10 cellular contexts compared by ENCODE assay signal in genomic region chr5:76326559-76327351, GRCh38.
A peak's percentile ranks its signal among the peaks of the same experiment; 100 is the strongest.
DNase-seq lines count a peak whose midpoint lies in the region; ATAC-seq and TF ChIP-seq lines count a peak whose summit lies in the region.
"Had no signal": no experiment of that assay in that cellular context is flagged by ENCODE, and none has a peak within 500 bp of the region (broad histone marks: within the 10 kb centered on the region; RNA-seq: fewer than 3 reads in every experiment).

No MANE protein-coding gene starts in this region.

- POLR2A ChIA-PET in A673 (lab: Charles Lee; ENCODE audit: low non-redundant PET): interaction anchor here (0.6 to 0.7 kb wide), 3 partner anchors 23 to 262 kb away, joined by 7 to 14 read pairs (median 9); no protein-coding TSS in a partner anchor
- POLR2A ChIA-PET in naive thymus-derived CD8-positive, alpha-beta T cell (lab: Charles Lee): interaction anchor here (0.6 to 2.3 kb wide), 9 partner anchors 8 to 283 kb away, joined by 3 to 18 read pairs (median 3); partner anchors contain the start of gene IQGAP2

- DNase-seq in A673 (ENCODE audit: low spot score): peak; percentile 74
- DNase-seq in H7: peak; percentile 70
- DNase-seq in central memory CD8-positive, alpha-beta T cell (ENCODE audit: low spot score in 2 of 2): no peak
- DNase-seq in naive thymus-derived CD8-positive, alpha-beta T cell: no peak
- DNase-seq in NCI-H128 (lab: John Stamatoyannopoulos, UW; ENCODE audit: unreplicated experiment): no peak
- no peak for DNase-seq in activated effector memory CD4-positive, alpha-beta T cell treated with Interleukin-2 at 50 U/mL for 16 hours
- DNase-seq in T1000 (lab: John Stamatoyannopoulos, UW): no peak
- DNase-seq: activated CD4-positive, alpha-beta T cell treated with anti-CD3 and anti-CD28 coated beads for 48 hours; SHP77 treated with DMSO at 0.1 percent for 48 hours had no signal

- ATAC-seq in central memory CD8-positive, alpha-beta T cell (replicated peaks; ENCODE audit: extremely low read depth, poor library complexity, severe bottlenecking): no peak
- no peak for ATAC-seq in naive thymus-derived CD8-positive, alpha-beta T cell
- no peak for ATAC-seq in GM19452 (IDR thresholded peaks at IDR 0.05; ENCODE audit: unreplicated experiment)

- H3K36me3 ChIP-seq in A673 (ENCODE audit: insufficient read depth, low read length, poor library complexity, severe bottlenecking) (no peaks in the 10 kb centered on the region), H7 (replicated peaks; ENCODE audit: control insufficient read depth, insufficient read depth, low read length) (no peaks in the 10 kb centered on the region)

- intact Hi-C loops in A673 (cut with micrococcal nuclease; ENCODE audit: unreplicated experiment): no loop called here

- H3K27ac ChIP-seq in A673 (ENCODE audit: low read depth, low read length, poor library complexity, severe bottlenecking): peak overlapping the region; percentile 76

- H3K27ac Mint-ChIP-seq in central memory CD8-positive, alpha-beta T cell (ENCODE audit: low read depth): peak overlapping the region; percentile 93
- peak overlapping the region; percentile 87 to 96 (median 92) for H3K27ac Mint-ChIP-seq in naive thymus-derived CD8-positive, alpha-beta T cell

- H3K4me3 ChIP-seq in A673 (ENCODE audit: low read depth, low read length, poor library complexity, severe bottlenecking) (no peak overlapping the region), H7 (ENCODE audit: insufficient read depth, low read depth, low read length) (peak overlapping the region; percentile 4; the same call in 1 of the 2 replicates)

- no peaks in the 10 kb centered on the region for H3K27me3 Mint-ChIP-seq in central memory CD8-positive, alpha-beta T cell
- no peaks in the 10 kb centered on the region for H3K27me3 Mint-ChIP-seq in naive thymus-derived CD8-positive, alpha-beta T cell

- H3K27me3 ChIP-seq in A673 (replicated peaks; ENCODE audit: insufficient read depth, low read depth, low read length, poor library complexity): no peaks in the 10 kb centered on the region
- no peaks in the 10 kb centered on the region; the same call in 1 of the 2 replicates for H3K27me3 ChIP-seq in H7 (ENCODE audit: control insufficient read depth, insufficient read depth, low read length)

- H3K36me3 Mint-ChIP-seq in central memory CD8-positive, alpha-beta T cell (ENCODE audit: insufficient read depth): peaks cover 7% of the 10 kb centered on the region
- H3K36me3 Mint-ChIP-seq in naive thymus-derived CD8-positive, alpha-beta T cell: peaks cover 0 to 5% (median 0%) of the 10 kb centered on the region in 3 donors

- BruUV-seq in A673 (replicated peaks; lab: Mats Ljungman, UMichigan): no TSS peak

- TF ChIP-seq CTCF in A673 (conservative IDR thresholded peaks at IDR 0.05; ENCODE audit: low read depth, low read length): no peak

- H3K4me1 ChIP-seq in A673 (ENCODE audit: insufficient read depth, low read length, poor library complexity, severe bottlenecking): peaks cover 50% of the 10 kb centered on the region

- no peaks in the 10 kb centered on the region for H3K9me3 ChIP-seq in A673 (ENCODE audit: low read depth, low read length, poor library complexity, severe bottlenecking)

- peaks cover 78% of the 10 kb centered on the region for H3K4me1 Mint-ChIP-seq in central memory CD8-positive, alpha-beta T cell
- peaks cover 34 to 68% (median 55%) of the 10 kb centered on the region in 4 donors for H3K4me1 Mint-ChIP-seq in naive thymus-derived CD8-positive, alpha-beta T cell

- H3K4me3 Mint-ChIP-seq in central memory CD8-positive, alpha-beta T cell: peak overlapping the region; percentile 66
- H3K4me3 Mint-ChIP-seq in naive thymus-derived CD8-positive, alpha-beta T cell: peak overlapping the region in 9 of 10 donors; percentile 37 to 78 (median 74)

- CTCF ChIA-PET in A673 (lab: Charles Lee): interaction anchor here (0.5 to 1.2 kb wide), 2 partner anchors 77 to 344 kb away, joined by 3 to 12 read pairs; no protein-coding TSS in a partner anchor

- peaks cover 10% of the 10 kb centered on the region for H3K9me3 Mint-ChIP-seq in central memory CD8-positive, alpha-beta T cell
- H3K9me3 Mint-ChIP-seq in naive thymus-derived CD8-positive, alpha-beta T cell: peaks cover 0 to 12% (median 0%) of the 10 kb centered on the region in 9 donors

Comparison
In these comparisons a context has a peak if more than half of its experiments do, and no peak if none do; other contexts are left out.
1. DNase-seq: peak in A673 (single experiment) and H7 (single experiment); none in central memory CD8-positive, alpha-beta T cell (0 of 2), naive thymus-derived CD8-positive, alpha-beta T cell (0 of 10), NCI-H128 (single experiment), activated effector memory CD4-positive, alpha-beta T cell treated with Interleukin-2 at 50 U/mL for 16 hours (single experiment) and T1000 (single experiment).